9 cellular contexts compared by ENCODE assay signal in genomic region chr15:74994685-74995084, GRCh38. TPM values are rescaled to one million over a fixed set of nuclear protein-coding genes. Genes with fewer than 3 reads are reported as not detected.
DNase-seq lines count a peak whose midpoint lies in the region; ATAC-seq and TF ChIP-seq lines count a peak whose summit lies in the region.
"Had no signal": no experiment of that assay in that cellular context is flagged by ENCODE, and none has a peak within 500 bp of the region (broad histone marks: within the 10 kb centered on the region; RNA-seq: fewer than 3 reads in every experiment).

No MANE protein-coding gene starts in this region.

- H4K91ac ChIP-seq in neuronal stem cell (ENCODE audit: low read depth, low read length, poor library complexity): no peak overlapping the region

- H3K27me3 ChIP-seq in SK-N-SH (ENCODE audit: insufficient read depth) (no peaks in the 10 kb centered on the region), OCI-LY3 (ENCODE audit: low read depth, low read length) (peaks cover 20% of the 10 kb centered on the region; the same call in 1 of the 2 replicates), dorsolateral prefrontal cortex (no peaks in the 10 kb centered on the region), neuronal stem cell (ENCODE audit: control insufficient read depth in 3 of 3, insufficient read depth in 3 of 3, low read depth in 1 of 3, low read length in 3 of 3) (peaks cover 0 to 14% (median 0%) of the 10 kb centered on the region in 3 experiments), left lung (peaks cover 0 to 50% of the 10 kb centered on the region in 2 donors)

- POLR2A ChIA-PET in SK-N-SH (lab: Yijun Ruan, JAX): interaction anchor here (0.6 to 2.7 kb wide), 18 partner anchors 12 to 1411 kb away, joined by 3 to 47 read pairs (median 4); partner anchors contain the start of genes COX5A, FAM219B, PPCDC and RPP25

- no peaks in the 10 kb centered on the region for H4K20me1 ChIP-seq in SK-N-SH (ENCODE audit: insufficient read depth)
- H4K20me1 ChIP-seq in OCI-LY3 (ENCODE audit: insufficient read depth, low read length): no peaks in the 10 kb centered on the region

- intact Hi-C loops in dorsolateral prefrontal cortex (cut with DNase I) (loop anchor here (1.0 to 5.0 kb wide), 3 partner anchors 29 to 48 kb away; partner anchors contain the start of genes RPP25 (in 2 of the 2) and PPCDC (in 1 of the 2)), left lung (cut with DNase I) (no loop called here)

- H2BK120ac ChIP-seq in neuronal stem cell (ENCODE audit: low read depth, low read length): no peak overlapping the region

- H3K9me3 ChIP-seq in SK-N-SH (no peaks in the 10 kb centered on the region), OCI-LY3 (ENCODE audit: insufficient read depth, low read length) (no peaks in the 10 kb centered on the region), neuronal stem cell (replicated peaks in 1 of 2; ENCODE audit: control insufficient read depth in 2 of 2, insufficient read depth in 1 of 2, low read depth in 1 of 2, low read length in 2 of 2) (peaks cover 0 to 8% of the 10 kb centered on the region in 2 donors), left lung (no peaks in the 10 kb centered on the region)

- no peak overlapping the region for H2AK5ac ChIP-seq in neuronal stem cell (ENCODE audit: low read depth, low read length)

- no peaks in the 10 kb centered on the region for H3K79me1 ChIP-seq in neuronal stem cell (ENCODE audit: low read depth, low read length)

- no peaks in the 10 kb centered on the region for H3K9me2 ChIP-seq in SK-N-SH

- H3K18ac ChIP-seq in neuronal stem cell (ENCODE audit: low read length): no peak overlapping the region

- H3K9ac ChIP-seq in SK-N-SH: no peak overlapping the region
- H3K9ac ChIP-seq in OCI-LY3 (ENCODE audit: low read length): peak overlapping the region; percentile 77
- no peak overlapping the region for H3K9ac ChIP-seq in neuronal stem cell (ENCODE audit: low read depth, low read length, poor library complexity)

- H3K4me3 ChIP-seq in SK-N-SH (ENCODE audit: low read depth in 2 of 2, low read length in 1 of 2) (peak overlapping the region; percentile 67 to 84; a peak in 3 of 4 replicates), OCI-LY3 (ENCODE audit: low read length) (peak overlapping the region; percentile 87), dorsolateral prefrontal cortex (peak overlapping the region; percentile 64 to 97 (median 87)), neuronal stem cell (ENCODE audit: low read length in 2 of 2) (peak overlapping the region in 1 of 2 donors; percentile 93), left lung (peak overlapping the region in 1 of 2 donors; percentile 28)

- no peak overlapping the region for H4K8ac ChIP-seq in neuronal stem cell (ENCODE audit: low read depth, low read length)

- no peak overlapping the region for H2BK5ac ChIP-seq in neuronal stem cell (ENCODE audit: low read length)

- no peaks in the 10 kb centered on the region for H3K36me3 ChIP-seq in SK-N-SH (replicated peaks in 1 of 2; ENCODE audit: control insufficient read depth in 1 of 2, insufficient read depth in 2 of 2, low read length in 1 of 2)
- no peaks in the 10 kb centered on the region for H3K36me3 ChIP-seq in OCI-LY3 (replicated peaks; ENCODE audit: low read depth, low read length)
- H3K36me3 ChIP-seq in neuronal stem cell (replicated peaks in 1 of 2; ENCODE audit: control insufficient read depth in 2 of 2, insufficient read depth in 2 of 2, low read length in 2 of 2): no peaks in the 10 kb centered on the region
- no peaks in the 10 kb centered on the region for H3K36me3 ChIP-seq in left lung
- H3K36me3 ChIP-seq: brain microvascular endothelial cell had no signal

- H3F3A ChIP-seq in SK-N-SH (replicated peaks; ENCODE audit: insufficient read depth): peaks cover 4% of the 10 kb centered on the region

- no peak for DNase-seq in SK-N-SH
- no peak for DNase-seq in dorsolateral prefrontal cortex
- DNase-seq in neuronal stem cell (ENCODE audit: low spot score): no peak
- no peak for DNase-seq in putamen (ENCODE audit: low spot score)
- no peak for DNase-seq in left lung

- CTCF ChIA-PET in SK-N-SH (lab: Yijun Ruan, JAX): interaction anchor here (1.0 to 3.9 kb wide), 11 partner anchors 29 to 226 kb away, joined by 3 to 21 read pairs (median 9); partner anchors contain the start of genes PPCDC, RPP25 and ULK3

- H2AFZ ChIP-seq in SK-N-SH (ENCODE audit: low read depth) (no peak overlapping the region), OCI-LY3 (ENCODE audit: low read depth, low read length) (peak overlapping the region; percentile 89), neuronal stem cell (ENCODE audit: low read length) (peak overlapping the region; percentile 98)

- H3K79me2 ChIP-seq in SK-N-SH (ENCODE audit: insufficient read depth): no peaks in the 10 kb centered on the region
- no peaks in the 10 kb centered on the region; the same call in 1 of the 2 replicates for H3K79me2 ChIP-seq in OCI-LY3 (ENCODE audit: low read length)

- no peak overlapping the region for H2BK15ac ChIP-seq in neuronal stem cell (ENCODE audit: low read length)

- no peak for TF ChIP-seq CTCF in SK-N-SH (IDR thresholded peaks at IDR 0.05)
- no peak for TF ChIP-seq CTCF in OCI-LY3 (IDR thresholded peaks at IDR 0.05; ENCODE audit: low read depth, low read length)
- TF ChIP-seq CTCF in dorsolateral prefrontal cortex (IDR thresholded peaks at IDR 0.05 in 54 of 56, conservative IDR thresholded peaks at IDR 0.05 in 2 of 56; ENCODE audit: low read depth in 1 of 56, partially characterized antibody in 56 of 56): no peak
- TF ChIP-seq CTCF in left lung (IDR thresholded peaks at IDR 0.05): no peak

- no peak overlapping the region for H2BK12ac ChIP-seq in neuronal stem cell (ENCODE audit: low read length)

- H3K4me2 ChIP-seq in SK-N-SH (peak overlapping the region; percentile 62; the same call in 1 of the 2 replicates), OCI-LY3 (ENCODE audit: low read length) (peak overlapping the region; percentile 77), neuronal stem cell (ENCODE audit: insufficient read depth, low read length, poor library complexity, severe bottlenecking) (no peak overlapping the region)

- no peak overlapping the region for H3K4ac ChIP-seq in neuronal stem cell (ENCODE audit: low read length)

- 11% methylated on average over 5 of the region's 5 CpGs for WGBS in SK-N-SH (ENCODE audit: low lambda C conversion rate)
- no CpG with 5 or more reads among the region's 5 CpGs for WGBS in neuronal stem cell (ENCODE audit: extremely low coverage in 2 of 2, insufficient read length in 2 of 2, insufficient replicate concordance in 1 of 2), 2 donors

- H3K4me1 ChIP-seq in SK-N-SH (ENCODE audit: control insufficient read depth in 1 of 2, insufficient read depth in 2 of 2, low read depth in 1 of 2, low read length in 1 of 2) (peaks cover 0 to 17% of the 10 kb centered on the region in 2 experiments; a peak in 1 of 4 replicates), OCI-LY3 (ENCODE audit: low read length) (peaks cover 20% of the 10 kb centered on the region), neuronal stem cell (ENCODE audit: control insufficient read depth in 2 of 2, insufficient read depth in 1 of 2, low read depth in 1 of 2, low read length in 2 of 2) (peaks cover 2 to 6% of the 10 kb centered on the region in 2 donors), left lung (peaks cover 6 to 7% of the 10 kb centered on the region in 2 donors)

- no peak for ATAC-seq in SK-N-SH treated with all-trans-retinoic acid at 6 μM for 48 hours
- no peak for ATAC-seq in GM21367 (IDR thresholded peaks at IDR 0.05; ENCODE audit: unreplicated experiment)
- no peak for ATAC-seq in left lung

- no peak overlapping the region for H3K14ac ChIP-seq in neuronal stem cell (ENCODE audit: low read length)

- peak overlapping the region in 1 of 2 experiments; percentile 50; a peak in 2 of 4 replicates for H3K27ac ChIP-seq in SK-N-SH (ENCODE audit: low read depth in 2 of 2, low read length in 1 of 2)
- 0 out of 2 replicates have a peak overlapping the region, but pooled peaks have one; percentile 22 for H3K27ac ChIP-seq in OCI-LY3 (ENCODE audit: low read length)
- H3K27ac ChIP-seq in dorsolateral prefrontal cortex: peak overlapping the region in 57 of 59 donors; percentile 8 to 94 (median 85)
- H3K27ac ChIP-seq in neuronal stem cell (replicated peaks; ENCODE audit: low read length): no peak overlapping the region
- no peak overlapping the region for H3K27ac ChIP-seq in left lung
- H3K27ac ChIP-seq: brain microvascular endothelial cell had no signal

- TF ChIP-seq RAD21 in SK-N-SH (IDR thresholded peaks at IDR 0.05; ENCODE audit: low read length): no peak

- no peak for TF ChIP-seq EP300 in SK-N-SH (IDR thresholded peaks at IDR 0.05; ENCODE audit: borderline replicate concordance in 1 of 2, low read depth in 1 of 2, low read length in 1 of 2)

- H3K23ac ChIP-seq in neuronal stem cell (ENCODE audit: low read depth, low read length, poor library complexity): no peak overlapping the region

TF ChIP-seq in SK-N-SH, 30 proteins besides CTCF, POLR2A, EP300 and RAD21 (continues in another document):
- TF ChIP-seq FOXM1 (IDR thresholded peaks at IDR 0.05; ENCODE audit: low read depth): no peak

RNA-seq across cellular contexts. Expression of gene SCAMP5, which starts 0.7 kb away (rescaled TPM):
- 27.9 and 32.7 TPM in 2 replicates for polyA plus RNA-seq in SK-N-SH (2012; rRNA removed)
- 17.4 and 22.3 TPM in 2 replicates for polyA plus RNA-seq in SK-N-SH (2012; cell fraction: cytosol; rRNA removed)
- 40.8 and 49.0 TPM in 2 replicates for polyA plus RNA-seq in SK-N-SH (2012; cell fraction: nucleus; rRNA removed)
- total RNA-seq in dorsolateral prefrontal cortex: 100 to 1,000 TPM; 158 to 432 (median 337) TPM
- 28.0 TPM for polyA plus RNA-seq in neuronal stem cell (2013, experiment 1 of 2)
- polyA plus RNA-seq in neuronal stem cell (2013, experiment 2 of 2): 27.3 TPM
- 10 to 100 TPM in 1 of 2 donors, 1 to 10 TPM in 1; 1.9 to 20.1 TPM for total RNA-seq in left lung

RNA-seq across cellular contexts. Expression of gene PPCDC, which starts 28.7 kb away (rescaled TPM):
- polyA plus RNA-seq in SK-N-SH (2012; rRNA removed): 19.8 and 20.7 TPM in 2 replicates
- 8.5 and 11.6 TPM in 2 replicates for polyA plus RNA-seq in SK-N-SH (2012; cell fraction: cytosol; rRNA removed)
- polyA plus RNA-seq in SK-N-SH (2012; cell fraction: nucleus; rRNA removed): 20.1 and 21.1 TPM in 2 replicates
- total RNA-seq in dorsolateral prefrontal cortex (10 to 100 TPM in 59 of 120 experiments, 1 to 10 TPM in 61; 3.9 to 23.6 (median 9.9) TPM), left lung (10 to 100 TPM; 13.2 to 14.1 TPM)
- 6.1 TPM for polyA plus RNA-seq in neuronal stem cell (2013, experiment 1 of 2)
- 6.0 TPM for polyA plus RNA-seq in neuronal stem cell (2013, experiment 2 of 2)

RNA-seq across cellular contexts. Expression of gene RPP25, which starts 38.1 kb away (rescaled TPM):
- polyA plus RNA-seq in SK-N-SH (2012; rRNA removed): 1.7 TPM in 2 replicates
- polyA plus RNA-seq in SK-N-SH (2012; cell fraction: cytosol; rRNA removed): 1.3 and 2.2 TPM in 2 replicates
- 0.82 and 0.92 TPM in 2 replicates for polyA plus RNA-seq in SK-N-SH (2012; cell fraction: nucleus; rRNA removed)
- 10 to 100 TPM in 37 of 120 experiments, 1 to 10 TPM in 83; 5.0 to 16.7 (median 8.5) TPM for total RNA-seq in dorsolateral prefrontal cortex
- polyA plus RNA-seq in neuronal stem cell (2013, experiment 1 of 2): 4.1 TPM
- polyA plus RNA-seq in neuronal stem cell (2013, experiment 2 of 2): 4.0 TPM
- 10 to 100 TPM; 13.8 to 14.1 TPM for total RNA-seq in left lung

RNA-seq across cellular contexts. Expression of gene COX5A, which starts 56.8 kb away (rescaled TPM):
- polyA plus RNA-seq in SK-N-SH (2012; rRNA removed): 112 and 158 TPM in 2 replicates
- 226 and 272 TPM in 2 replicates for polyA plus RNA-seq in SK-N-SH (2012; cell fraction: cytosol; rRNA removed)
- 69.9 and 72.9 TPM in 2 replicates for polyA plus RNA-seq in SK-N-SH (2012; cell fraction: nucleus; rRNA removed)
- 100 to 1,000 TPM; 113 to 311 (median 236) TPM for total RNA-seq in dorsolateral prefrontal cortex
- polyA plus RNA-seq in neuronal stem cell (2013, experiment 1 of 2): 306 TPM
- polyA plus RNA-seq in neuronal stem cell (2013, experiment 2 of 2): 291 TPM
- total RNA-seq in left lung: 100 to 1,000 TPM; 170 TPM

Comparison
In these comparisons a context has a peak if more than half of its experiments do, and no peak if none do; other contexts are left out.
1. H3K27ac ChIP-seq: peak in OCI-LY3 (single experiment) and dorsolateral prefrontal cortex (57 of 59); none in neuronal stem cell (single experiment) and left lung (0 of 2).
2. RNA of gene SCAMP5, which starts 0.7 kb away (total RNA-seq): 158 to 432 TPM in dorsolateral prefrontal cortex; 1.9 to 20.1 TPM in left lung; every median in the first group is over 4 times any median in the second.
3. intact Hi-C loops: an anchor here in dorsolateral prefrontal cortex (1.0 to 5.0 kb wide); none called in left lung.